In the genomic region with DNA sequence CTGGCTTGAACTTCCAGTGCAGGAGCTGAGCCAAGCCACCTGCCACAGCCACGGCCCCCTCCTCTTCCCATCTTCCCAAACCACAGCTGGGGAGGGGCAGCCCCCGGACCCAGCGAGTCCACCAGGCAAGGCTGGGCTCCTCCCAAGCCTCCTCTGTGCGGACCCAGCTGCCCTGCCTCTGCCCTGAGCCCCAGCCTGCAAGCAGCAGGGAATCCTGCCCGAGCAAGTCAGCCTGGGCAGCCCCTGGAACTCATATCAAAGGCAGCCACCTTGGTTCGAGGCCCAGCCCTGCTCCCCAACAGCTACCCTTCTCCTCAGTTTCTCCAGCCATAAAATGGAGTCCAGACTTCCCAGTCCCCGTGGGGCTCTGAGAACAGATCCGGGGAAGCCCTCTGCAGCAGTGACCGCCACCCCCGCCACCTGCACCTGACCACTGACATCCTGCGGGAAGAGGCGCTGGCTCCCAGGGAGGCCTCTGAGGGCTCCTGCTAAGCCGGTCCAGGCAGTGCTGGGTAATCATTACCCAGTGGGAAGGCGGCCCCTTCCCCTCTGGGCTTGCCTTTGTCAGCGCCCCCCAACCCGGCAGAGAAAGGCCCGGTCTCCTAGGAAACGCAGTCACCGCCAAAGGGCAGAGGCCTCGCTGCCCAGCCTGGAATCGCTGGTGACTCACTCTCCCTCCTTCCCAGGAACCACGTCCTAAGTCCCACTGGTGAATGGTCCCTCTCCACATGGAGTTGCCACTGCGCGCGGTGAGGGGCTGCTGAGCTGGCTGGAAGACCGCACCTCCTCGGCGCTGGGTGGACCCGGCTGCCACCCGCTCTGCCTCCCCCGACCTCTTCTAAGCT, we compare ENCODE assay signal across 8 cellular contexts. TPM values are rescaled to one million over a fixed set of nuclear protein-coding genes. Genes with fewer than 3 reads are reported as not detected.
A peak's percentile ranks its signal among the peaks of the same experiment; 100 is the strongest.
DNase-seq lines count a peak whose midpoint lies in the region; ATAC-seq and TF ChIP-seq lines count a peak whose summit lies in the region.

No MANE protein-coding gene starts in this region.

- POLR2A ChIA-PET in AG04450 (lab: Yijun Ruan, JAX) (interaction anchor here (0.9 kb wide), 1 partner anchor 34 kb away, joined by 3 read pairs; no protein-coding TSS in a partner anchor), HEK293 (lab: Yijun Ruan, JAX) (interaction anchor here (1.2 kb wide), 1 partner anchor 98 kb away, joined by 3 read pairs; no protein-coding TSS in a partner anchor)
- POLR2A ChIA-PET in activated CD8-positive, alpha-beta T cell treated with anti-CD3 and anti-CD28 coated beads, Interleukin-2, amount 10 ng/mL, durations not matched to agents 7 days and 5 days (lab: Charles Lee): no interaction called here

- intact Hi-C loops in left cardiac atrium (cut with DNase I): loop anchor here in 1 of 2 donors (5.0 kb wide), 1 partner anchor 198 kb away; no protein-coding TSS in a partner anchor

- peaks cover 5% of the 10 kb centered on the region for H3K4me1 Mint-ChIP-seq in activated CD8-positive, alpha-beta T cell treated with anti-CD3 and anti-CD28 coated beads, Interleukin-2, amount 10 ng/mL, durations not matched to agents 7 days and 5 days (ENCODE audit: low read depth)

- no peak for ATAC-seq in activated CD8-positive, alpha-beta T cell treated with anti-CD3 and anti-CD28 coated beads, Interleukin-2, amount 10 ng/mL, durations not matched to agents 7 days and 5 days
- ATAC-seq in left cardiac atrium (peak; percentile 5), HG02798 (IDR thresholded peaks at IDR 0.05; ENCODE audit: poor library complexity, unreplicated experiment) (no peak), GM19395 (IDR thresholded peaks at IDR 0.05; ENCODE audit: unreplicated experiment) (no peak)

- CTCF ChIA-PET in AG04450 (lab: Charles Lee) (interaction anchor here (1.4 kb wide), 1 partner anchor 208 kb away, joined by 4 read pairs; no protein-coding TSS in a partner anchor), HEK293 (lab: Yijun Ruan, JAX) (interaction anchor here (0.7 to 1.9 kb wide), 2 partner anchors 155 to 208 kb away, joined by 3 to 13 read pairs; no protein-coding TSS in a partner anchor)
- CTCF ChIA-PET in activated CD8-positive, alpha-beta T cell treated with anti-CD3 and anti-CD28 coated beads, Interleukin-2, amount 10 ng/mL, durations not matched to agents 7 days and 5 days (lab: Charles Lee): no interaction called here

- H3K27ac ChIP-seq in AG04450 (ENCODE audit: low read depth, low read length): peak overlapping the region; percentile 70
- no peak overlapping the region for H3K27ac ChIP-seq in HEK293 (ENCODE audit: extremely low read depth, low read depth, low read length)

- H3K9me3 ChIP-seq in AG04450 (ENCODE audit: control insufficient read depth, insufficient read depth, low read length) (no peaks in the 10 kb centered on the region; the same call in 1 of the 2 replicates), HEK293 (ENCODE audit: control insufficient read depth, insufficient read depth, low read depth, low read length) (no peaks in the 10 kb centered on the region)

- H3K36me3 ChIP-seq in HEK293 (ENCODE audit: control insufficient read depth in 2 of 2, insufficient read depth in 1 of 2, low read length in 2 of 2): no peaks in the 10 kb centered on the region

- H3K36me3 Mint-ChIP-seq in activated CD8-positive, alpha-beta T cell treated with anti-CD3 and anti-CD28 coated beads, Interleukin-2, amount 10 ng/mL, durations not matched to agents 7 days and 5 days (ENCODE audit: low read depth): no peaks in the 10 kb centered on the region

- H3K27me3 ChIP-seq in AG04450 (ENCODE audit: control insufficient read depth, insufficient read depth, low read length): no peaks in the 10 kb centered on the region

- H3K4me3 Mint-ChIP-seq in activated CD8-positive, alpha-beta T cell treated with anti-CD3 and anti-CD28 coated beads, Interleukin-2, amount 10 ng/mL, durations not matched to agents 7 days and 5 days: peak overlapping the region; percentile 55

- no peaks in the 10 kb centered on the region for H3K9me3 Mint-ChIP-seq in activated CD8-positive, alpha-beta T cell treated with anti-CD3 and anti-CD28 coated beads, Interleukin-2, amount 10 ng/mL, durations not matched to agents 7 days and 5 days (ENCODE audit: insufficient read depth)

- H3K27ac Mint-ChIP-seq in activated CD8-positive, alpha-beta T cell treated with anti-CD3 and anti-CD28 coated beads, Interleukin-2, amount 10 ng/mL, durations not matched to agents 7 days and 5 days: no peak overlapping the region

- peaks cover 8% of the 10 kb centered on the region; the same call in 1 of the 2 replicates for H3K4me1 ChIP-seq in HEK293 (ENCODE audit: control insufficient read depth, insufficient read depth, low read length)

- peaks cover 7% of the 10 kb centered on the region for H3K27me3 Mint-ChIP-seq in activated CD8-positive, alpha-beta T cell treated with anti-CD3 and anti-CD28 coated beads, Interleukin-2, amount 10 ng/mL, durations not matched to agents 7 days and 5 days (ENCODE audit: low read depth)

- no peak for DNase-seq in AG04450 (ENCODE audit: low read depth, low spot score)
- DNase-seq in activated CD8-positive, alpha-beta T cell treated with anti-CD3 and anti-CD28 coated beads, Interleukin-2, amount 10 ng/mL, durations not matched to agents 7 days and 5 days: no peak
- peak; percentile 67 for DNase-seq in left cardiac atrium
- peak; percentile 37 for DNase-seq in pulmonary artery endothelial cell (ENCODE audit: low read depth, low spot score)
- DNase-seq in NCI-H2107 (lab: John Stamatoyannopoulos, UW): no peak

- H3K4me3 ChIP-seq in AG04450 (ENCODE audit: low read depth, low read length) (peak overlapping the region; percentile 77), HEK293 (ENCODE audit: low read depth, low read length) (peak overlapping the region; percentile 74)

- TF ChIP-seq CTCF in AG04450 (IDR thresholded peaks at IDR 0.05; ENCODE audit: low read depth, low read length): no peak
- TF ChIP-seq CTCF in HEK293 (tag by site-specific recombination; IDR thresholded peaks at IDR 0.05): no peak

TF ChIP-seq in HEK293, 187 proteins besides CTCF, POLR2A, EP300 and RAD21 (continues in another document):
- TF ChIP-seq, protein P1, sequence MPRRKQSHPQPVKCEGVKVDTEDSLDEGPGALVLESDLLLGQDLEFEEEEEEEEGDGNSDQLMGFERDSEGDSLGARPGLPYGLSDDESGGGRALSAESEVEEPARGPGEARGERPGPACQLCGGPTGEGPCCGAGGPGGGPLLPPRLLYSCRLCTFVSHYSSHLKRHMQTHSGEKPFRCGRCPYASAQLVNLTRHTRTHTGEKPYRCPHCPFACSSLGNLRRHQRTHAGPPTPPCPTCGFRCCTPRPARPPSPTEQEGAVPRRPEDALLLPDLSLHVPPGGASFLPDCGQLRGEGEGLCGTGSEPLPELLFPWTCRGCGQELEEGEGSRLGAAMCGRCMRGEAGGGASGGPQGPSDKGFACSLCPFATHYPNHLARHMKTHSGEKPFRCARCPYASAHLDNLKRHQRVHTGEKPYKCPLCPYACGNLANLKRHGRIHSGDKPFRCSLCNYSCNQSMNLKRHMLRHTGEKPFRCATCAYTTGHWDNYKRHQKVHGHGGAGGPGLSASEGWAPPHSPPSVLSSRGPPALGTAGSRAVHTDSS (tag by site-specific recombination; IDR thresholded peaks at IDR 0.05): no peak
- TF ChIP-seq ZNF362 (tag by site-specific recombination; IDR thresholded peaks at IDR 0.05) (no peak), ZIC2 (tag by site-specific recombination; IDR thresholded peaks at IDR 0.05) (peak; percentile 85), GLIS1 (tag by site-specific recombination; IDR thresholded peaks at IDR 0.05) (peak; percentile 74), ZNF157 (tag by site-specific recombination; IDR thresholded peaks at IDR 0.05) (no peak), ZNF692 (tag by site-specific recombination; IDR thresholded peaks at IDR 0.05) (peak; percentile 59; the same call in 1 of the 2 replicates), BCL11A (tag by site-specific recombination; IDR thresholded peaks at IDR 0.05; ENCODE audit: low read depth) (peak; percentile 43; the same call in 1 of the 2 replicates), ZEB2 (tag by site-specific recombination; IDR thresholded peaks at IDR 0.05) (peak; percentile 66; the same call in 1 of the 2 replicates), ZBTB17 (tag by site-specific recombination; IDR thresholded peaks at IDR 0.05) (peak; percentile 42; the same call in 1 of the 2 replicates), GLIS2 (tag by site-specific recombination; IDR thresholded peaks at IDR 0.05) (peak; percentile 22), ZNF174 (tag by site-specific recombination; IDR thresholded peaks at IDR 0.05) (no peak)

RNA-seq across cellular contexts. Expression of gene VAV2, which starts 1.5 kb away (rescaled TPM):
- polyA plus RNA-seq in AG04450 (2011; rRNA removed): 9.0 and 10.7 TPM in 2 replicates
- polyA minus RNA-seq in AG04450 (2011; rRNA and poly(A)+ RNA removed): 19.7 and 27.4 TPM in 2 replicates
- total RNA-seq in activated CD8-positive, alpha-beta T cell treated with anti-CD3 and anti-CD28 coated beads, Interleukin-2, amount 10 ng/mL, durations not matched to agents 7 days and 5 days: 10 to 100 TPM; 10.1 to 10.3 TPM
- total RNA-seq in left cardiac atrium: 1 to 10 TPM; 8.3 to 9.6 TPM
- total RNA-seq in pulmonary artery endothelial cell: 21.0 and 22.5 TPM in 2 replicates

RNA-seq across cellular contexts. Expression of gene BRD3OS, which starts 34.7 kb away (rescaled TPM):
- 20.2 and 20.3 TPM in 2 replicates for polyA plus RNA-seq in AG04450 (2011; rRNA removed)
- polyA minus RNA-seq in AG04450 (2011; rRNA and poly(A)+ RNA removed): 12.8 and 14.1 TPM in 2 replicates
- total RNA-seq in activated CD8-positive, alpha-beta T cell treated with anti-CD3 and anti-CD28 coated beads, Interleukin-2, amount 10 ng/mL, durations not matched to agents 7 days and 5 days: 10 to 100 TPM; 13.5 to 16.0 TPM
- total RNA-seq in left cardiac atrium (1 to 10 TPM; 7.0 to 7.9 TPM), pulmonary artery endothelial cell (12.9 and 15.3 TPM in 2 replicates)

Comparison
In these comparisons a context has a peak if more than half of its experiments do, and no peak if none do; other contexts are left out.
1. DNase-seq: peak in left cardiac atrium (single experiment) and pulmonary artery endothelial cell (single experiment); none in AG04450 (single experiment), activated CD8-positive, alpha-beta T cell treated with anti-CD3 and anti-CD28 coated beads, Interleukin-2, amount 10 ng/mL, durations not matched to agents 7 days and 5 days (single experiment) and NCI-H2107 (single experiment).
2. ATAC-seq: peak in left cardiac atrium (2 of 2); none in activated CD8-positive, alpha-beta T cell treated with anti-CD3 and anti-CD28 coated beads, Interleukin-2, amount 10 ng/mL, durations not matched to agents 7 days and 5 days (single experiment), HG02798 (single experiment) and GM19395 (single experiment).